Comparison of ENCODE assay signal across 13 cellular contexts in genomic region chr12:92029902-92030586, GRCh38.
DNase-seq lines count a peak whose midpoint lies in the region; ATAC-seq and TF ChIP-seq lines count a peak whose summit lies in the region.
"Had no signal": no experiment of that assay in that cellular context is flagged by ENCODE, and none has a peak within 500 bp of the region (broad histone marks: within the 10 kb centered on the region; RNA-seq: fewer than 3 reads in every experiment).

No MANE protein-coding gene starts in this region.

- DNase-seq in SIG-M5 treated with dmso at 0.1 percent for 504 hours (lab: John Stamatoyannopoulos, UW; ENCODE audit: unreplicated experiment) (peak; percentile 11), SIG-M5 (lab: John Stamatoyannopoulos, UW) (no peak), activated B cell treated with CpG ODN at 0.5 μM for 24 hours (no peak), esophagus muscularis mucosa (ENCODE audit: extremely low spot score) (no peak), stomach (no peak), endothelial cell (ENCODE audit: low spot score) (no peak)
- DNase-seq: NCI-H446; stimulated activated naive B cell treated with anti-CD40 and anti-IgM and Interleukin-4, amounts not matched to agents 10 μg/mL and 1 μg/mL and 100 μg/mL, for 72 hours had no signal

- CTCF ChIA-PET in activated B cell treated with CpG ODN at 0.5 μM for 24 hours (lab: Charles Lee), result interaction anchor here (1.1 to 1.3 kb wide), 2 partner anchors 17 to 21 kb away, joined by 3 read pairs; no protein-coding TSS in a partner anchor

- H3K9me3 Mint-ChIP-seq in activated B cell treated with CpG ODN at 0.5 μM for 24 hours, result peaks cover 2% of the 10 kb centered on the region
- H3K9me3 Mint-ChIP-seq in endothelial cell (ENCODE audit: unreplicated experiment), result no peaks in the 10 kb centered on the region

- H3K27me3 ChIP-seq in esophagus muscularis mucosa (no peaks in the 10 kb centered on the region), stomach (no peaks in the 10 kb centered on the region)

- TF ChIP-seq EP300 in esophagus muscularis mucosa (IDR thresholded peaks at IDR 0.05), result no peak
- TF ChIP-seq EP300 in stomach (IDR thresholded peaks at IDR 0.05), result no peak

- H3K4me3 Mint-ChIP-seq in activated B cell treated with CpG ODN at 0.5 μM for 24 hours (no peak overlapping the region), endothelial cell (ENCODE audit: unreplicated experiment) (no peak overlapping the region)
- H3K4me3 Mint-ChIP-seq: stimulated activated naive B cell treated with anti-CD40 and anti-IgM and Interleukin-4, amounts not matched to agents 10 μg/mL and 1 μg/mL and 100 μg/mL, for 72 hours had no signal

- intact Hi-C loops in activated B cell treated with CpG ODN at 0.5 μM for 24 hours (cut with micrococcal nuclease) (loop anchor here (5.0 kb wide), 1 partner anchor 372 kb away; no protein-coding TSS in a partner anchor), esophagus muscularis mucosa (cut with DNase I) (no loop called here), stomach (cut with DNase I; ENCODE audit: low total_unique reads) (no loop called here)

- H3K27ac ChIP-seq in esophagus muscularis mucosa (replicated peaks in 1 of 4) (peak overlapping the region; percentile 82 to 88 (median 84)), stomach (peak overlapping the region; percentile 37 to 86 (median 77))
- H3K27ac ChIP-seq: epithelial cell of prostate had no signal

- no peak for TF ChIP-seq CTCF in activated B cell treated with CpG ODN at 0.5 μM for 24 hours (IDR thresholded peaks at IDR 0.05)
- TF ChIP-seq CTCF in esophagus muscularis mucosa (IDR thresholded peaks at IDR 0.05), result no peak
- no peak for TF ChIP-seq CTCF in stomach (IDR thresholded peaks at IDR 0.05)
- no peak for TF ChIP-seq CTCF in endothelial cell (IDR thresholded peaks at IDR 0.05; ENCODE audit: unreplicated experiment)

- no peaks in the 10 kb centered on the region for H3K9me3 ChIP-seq in esophagus muscularis mucosa
- no peaks in the 10 kb centered on the region for H3K9me3 ChIP-seq in stomach

- H3K36me3 Mint-ChIP-seq in activated B cell treated with CpG ODN at 0.5 μM for 24 hours (ENCODE audit: low read depth) (no peaks in the 10 kb centered on the region), endothelial cell (ENCODE audit: low read depth, unreplicated experiment) (no peaks in the 10 kb centered on the region)

- WGBS in esophagus muscularis mucosa, result 51% methylated on average over 3 of the region's 3 CpGs
- WGBS in stomach, 5 donors, result 37 to 75% (median 46%) methylated on average over 3 of the region's 3 CpGs

- POLR2A ChIA-PET in activated B cell treated with CpG ODN at 0.5 μM for 24 hours (lab: Charles Lee), result interaction anchor here (0.8 to 1.7 kb wide), 6 partner anchors 12 to 416 kb away, joined by 3 to 13 read pairs (median 6); partner anchors contain the start of gene BTG1

- TF ChIP-seq POLR2A in esophagus muscularis mucosa (IDR thresholded peaks at IDR 0.05; ENCODE audit: low read depth), result no peak
- no peak for TF ChIP-seq POLR2A in stomach (IDR thresholded peaks at IDR 0.05)

- ATAC-seq in activated B cell treated with CpG ODN at 0.5 μM for 24 hours (ENCODE audit: low read depth), result no peak
- no peak for ATAC-seq in HG03460 (IDR thresholded peaks at IDR 0.05; ENCODE audit: unreplicated experiment)
- ATAC-seq in HG02938 (IDR thresholded peaks at IDR 0.05; ENCODE audit: unreplicated experiment), result no peak
- ATAC-seq: A549, SK-N-SH treated with all-trans-retinoic acid at 6 μM for 48 hours had no signal

- H3K4me1 ChIP-seq in esophagus muscularis mucosa (peaks cover 33 to 92% (median 86%) of the 10 kb centered on the region in 4 donors), stomach (peaks cover 10 to 77% (median 52%) of the 10 kb centered on the region in 4 donors)

- H3K27me3 Mint-ChIP-seq in activated B cell treated with CpG ODN at 0.5 μM for 24 hours (no peaks in the 10 kb centered on the region), endothelial cell (ENCODE audit: unreplicated experiment) (no peaks in the 10 kb centered on the region)
- H3K27me3 Mint-ChIP-seq: stimulated activated naive B cell treated with anti-CD40 and anti-IgM and Interleukin-4, amounts not matched to agents 10 μg/mL and 1 μg/mL and 100 μg/mL, for 72 hours had no signal

- H3K4me1 Mint-ChIP-seq in activated B cell treated with CpG ODN at 0.5 μM for 24 hours (peaks cover 57% of the 10 kb centered on the region), endothelial cell (ENCODE audit: unreplicated experiment) (peaks cover 15% of the 10 kb centered on the region)

- H3K27ac Mint-ChIP-seq in activated B cell treated with CpG ODN at 0.5 μM for 24 hours, result peak overlapping the region; percentile 69
- H3K27ac Mint-ChIP-seq in endothelial cell (ENCODE audit: unreplicated experiment), result no peak overlapping the region
- H3K27ac Mint-ChIP-seq: stimulated activated naive B cell treated with anti-CD40 and anti-IgM and Interleukin-4, amounts not matched to agents 10 μg/mL and 1 μg/mL and 100 μg/mL, for 72 hours had no signal

- H3K4me3 ChIP-seq in esophagus muscularis mucosa (no peak overlapping the region), stomach (no peak overlapping the region)
- H3K4me3 ChIP-seq: A549 had no signal

- H3K36me3 ChIP-seq in esophagus muscularis mucosa, result no peaks in the 10 kb centered on the region
- no peaks in the 10 kb centered on the region for H3K36me3 ChIP-seq in stomach
